ENCODE assay signal across 20 cellular contexts in genomic region chr4:59608466-59608865, GRCh38.
DNase-seq lines count a peak whose midpoint lies in the region; ATAC-seq, FAIRE-seq and TF ChIP-seq lines count a peak whose summit lies in the region.
"Had no signal": no experiment of that assay in that cellular context is flagged by ENCODE, and none has a peak within 500 bp of the region (broad histone marks: within the 10 kb centered on the region; RNA-seq: fewer than 3 reads in every experiment).

No MANE protein-coding gene starts in this region.

- ATAC-seq in HG02678 (IDR thresholded peaks at IDR 0.05; ENCODE audit: unreplicated experiment) (no peak), HG02938 (IDR thresholded peaks at IDR 0.05; ENCODE audit: unreplicated experiment) (no peak)
- ATAC-seq: HCT116 had no signal

- H3K4me2 ChIP-seq in mammary epithelial cell (ENCODE audit: insufficient read depth, low read depth, low read length) (peak overlapping the region; percentile 55), keratinocyte (ENCODE audit: control insufficient read depth, extremely low read depth, insufficient read depth, low read depth, low read length) (peak overlapping the region; percentile 27)

- 18% methylated on average over 1 of the region's 1 CpG for WGBS in mammary epithelial cell (ENCODE audit: low coverage, missing lambda C conversion rate)

- BruUV-seq in MCF 10A (replicated peaks; lab: Mats Ljungman, UMichigan) (no TSS peak), mammary epithelial cell (replicated peaks; lab: Mats Ljungman, UMichigan) (no TSS peak)

- no peak overlapping the region for H3K27ac Mint-ChIP-seq in MCF 10A (ENCODE audit: low read depth, unreplicated experiment)

- H2AFZ ChIP-seq in mammary epithelial cell (ENCODE audit: low read depth, low read length) = no peak overlapping the region
- H2AFZ ChIP-seq in keratinocyte (ENCODE audit: control insufficient read depth, low read length) = no peak overlapping the region
- H2AFZ ChIP-seq: GM23248 had no signal

- H3K79me2 ChIP-seq in mammary epithelial cell (ENCODE audit: insufficient read depth, low read length) = no peaks in the 10 kb centered on the region
- H3K79me2 ChIP-seq in keratinocyte (ENCODE audit: control insufficient read depth, insufficient read depth, low read length) = no peaks in the 10 kb centered on the region

- H3K4me3 Mint-ChIP-seq in MCF 10A (ENCODE audit: unreplicated experiment) = no peak overlapping the region

- no peak for TF ChIP-seq POLR2A in breast epithelium (IDR thresholded peaks at IDR 0.05)

- dilution Hi-C loops in mammary epithelial cell (cut with HindIII; ENCODE audit: low sequenced_read_pairs) (no loop called here), keratinocyte (cut with MboI; ENCODE audit: extremely low pct_ligation_motif_present, low sequenced_read_pairs) (no loop called here)

- DNase-seq in MCF 10A (ENCODE audit: unreplicated experiment) (peak; percentile 13), breast epithelium (ENCODE audit: low spot score in 2 of 2) (no peak), mammary epithelial cell (peak; percentile 1), keratinocyte (ENCODE audit: low read depth, low spot score) (peak; percentile 17), NCI-H2107 treated with DMSO at 0.1 percent for 48 hours (lab: John Stamatoyannopoulos, UW; ENCODE audit: unreplicated experiment) (no peak), DMS53 treated with DMSO at 0.1 percent for 48 hours (lab: John Stamatoyannopoulos, UW; ENCODE audit: unreplicated experiment) (no peak)
- DNase-seq: C1 segment of cervical spinal cord, GM23248, NCI-H1436 treated with DMSO at 0.1 percent for 48 hours, NCI-H2081, NCI-H446, NCI-H774, Peyer's patch, SIG-M5 had no signal

- no peak for FAIRE-seq in keratinocyte (lab: Jason Lieb, UNC)
- FAIRE-seq: GM12891, GM19239 had no signal

- no peaks in the 10 kb centered on the region for H3K4me1 ChIP-seq in breast epithelium
- peaks cover 26% of the 10 kb centered on the region for H3K4me1 ChIP-seq in mammary epithelial cell (ENCODE audit: insufficient read depth, low read length)
- peaks cover 17% of the 10 kb centered on the region for H3K4me1 ChIP-seq in keratinocyte (ENCODE audit: control insufficient read depth, extremely low read depth, insufficient read depth, low read length)
- H3K4me1 ChIP-seq: Peyer's patch had no signal

- H3K9me3 Mint-ChIP-seq in MCF 10A (ENCODE audit: unreplicated experiment) = no peaks in the 10 kb centered on the region

- no peaks in the 10 kb centered on the region for H3K27me3 Mint-ChIP-seq in MCF 10A (ENCODE audit: insufficient read depth, unreplicated experiment)

- POLR2A ChIA-PET in MCF 10A (lab: Yijun Ruan, JAX) = no interaction called here

- H3K27me3 ChIP-seq in breast epithelium = no peaks in the 10 kb centered on the region
- H3K27me3 ChIP-seq in mammary epithelial cell (ENCODE audit: insufficient read depth, low read length) = no peaks in the 10 kb centered on the region
- H3K27me3 ChIP-seq in keratinocyte (ENCODE audit: control insufficient read depth, extremely low read depth, insufficient read depth, low read length) = no peaks in the 10 kb centered on the region
- H3K27me3 ChIP-seq: Peyer's patch had no signal

- peaks cover 3% of the 10 kb centered on the region for H3K9me1 ChIP-seq in keratinocyte (ENCODE audit: control insufficient read depth, extremely low read depth, insufficient read depth, low read length)

- intact Hi-C loops in MCF 10A (cut with micrococcal nuclease) (no loop called here), breast epithelium (cut with DNase I; ENCODE audit: low total_unique reads) (no loop called here), mammary epithelial cell (cut with micrococcal nuclease) (no loop called here)

- no peaks in the 10 kb centered on the region for H3K9me3 ChIP-seq in breast epithelium
- no peaks in the 10 kb centered on the region for H3K9me3 ChIP-seq in mammary epithelial cell (replicated peaks; ENCODE audit: insufficient read depth, low read length)
- H3K9me3 ChIP-seq in keratinocyte (ENCODE audit: control insufficient read depth, low read depth, low read length) = no peaks in the 10 kb centered on the region
- H3K9me3 ChIP-seq: Peyer's patch had no signal

- H3K27ac ChIP-seq in breast epithelium (no peak overlapping the region), mammary epithelial cell (ENCODE audit: insufficient read depth, low read depth, low read length) (no peak overlapping the region), keratinocyte (ENCODE audit: control insufficient read depth, insufficient read depth, low read length) (no peak overlapping the region)
- H3K27ac ChIP-seq: 22Rv1, GM23248, Peyer's patch had no signal

- H3K4me3 ChIP-seq in breast epithelium = no peak overlapping the region
- no peak overlapping the region for H3K4me3 ChIP-seq in mammary epithelial cell (replicated peaks in 1 of 3; ENCODE audit: insufficient read depth in 1 of 3, low read depth in 2 of 3, low read length in 3 of 3)
- no peak overlapping the region for H3K4me3 ChIP-seq in keratinocyte (ENCODE audit: control insufficient read depth in 2 of 3, extremely low read depth in 1 of 3, insufficient read depth in 2 of 3, low read depth in 1 of 3, low read length in 3 of 3)
- H3K4me3 ChIP-seq: GM23248, Peyer's patch had no signal

- H3K9ac ChIP-seq in mammary epithelial cell (ENCODE audit: insufficient read depth, low read length) (no peak overlapping the region), keratinocyte (ENCODE audit: control insufficient read depth, extremely low read depth, insufficient read depth, low read length) (no peak overlapping the region)
- H3K9ac ChIP-seq: GM23248 had no signal

- H3K36me3 ChIP-seq in breast epithelium (no peaks in the 10 kb centered on the region), mammary epithelial cell (ENCODE audit: insufficient read depth, low read length) (no peaks in the 10 kb centered on the region), keratinocyte (ENCODE audit: control insufficient read depth in 2 of 2, extremely low read depth in 1 of 2, insufficient read depth in 2 of 2, low read length in 2 of 2) (no peaks in the 10 kb centered on the region)
- H3K36me3 ChIP-seq: Peyer's patch had no signal

- in situ Hi-C loops in mammary epithelial cell (cut with MboI; ENCODE audit: low sequenced_read_pairs in 2 of 2) = no loop called here

- CTCF ChIA-PET in MCF 10A (lab: Yijun Ruan, JAX) = interaction anchor here (0.8 kb wide), 1 partner anchor 9 kb away, joined by 3 read pairs; no protein-coding TSS in a partner anchor
- CTCF ChIA-PET in mammary epithelial cell (lab: Charles Lee; ENCODE audit: low non-redundant PET) = no interaction called here

- no peaks in the 10 kb centered on the region for H4K20me1 ChIP-seq in mammary epithelial cell (ENCODE audit: insufficient read depth, low read length)
- H4K20me1 ChIP-seq in keratinocyte (ENCODE audit: control insufficient read depth, extremely low read depth, insufficient read depth, low read length) = no peaks in the 10 kb centered on the region

- peaks cover 7% of the 10 kb centered on the region for H3K4me1 Mint-ChIP-seq in MCF 10A (ENCODE audit: insufficient read depth, unreplicated experiment)

- no peaks in the 10 kb centered on the region for H3K36me3 Mint-ChIP-seq in MCF 10A (ENCODE audit: insufficient read depth, unreplicated experiment)

- TF ChIP-seq CTCF in MCF 10A (IDR thresholded peaks at IDR 0.05; ENCODE audit: unreplicated experiment) (no peak), breast epithelium (IDR thresholded peaks at IDR 0.05) (no peak), mammary epithelial cell (conservative IDR thresholded peaks at IDR 0.05 in 1 of 2, IDR thresholded peaks at IDR 0.05 in 1 of 2; ENCODE audit: extremely low read depth in 1 of 2, insufficient read depth in 1 of 2, low read depth in 1 of 2, low read length in 2 of 2) (no peak), keratinocyte (optimal IDR thresholded peaks at IDR 0.05 in 1 of 3, IDR thresholded peaks at IDR 0.05 in 1 of 3, conservative IDR thresholded peaks at IDR 0.05 in 1 of 3; ENCODE audit: extremely low read depth in 1 of 3, insufficient read depth in 2 of 3, low read length in 3 of 3) (no peak)

Comparison
In these comparisons a context has a peak if more than half of its experiments do, and no peak if none do; other contexts are left out.
1. DNase-seq: peak in MCF 10A (single experiment), mammary epithelial cell (single experiment) and keratinocyte (single experiment); none in breast epithelium (0 of 2), NCI-H2107 treated with DMSO at 0.1 percent for 48 hours (single experiment) and DMS53 treated with DMSO at 0.1 percent for 48 hours (single experiment).